In the genomic region with DNA sequence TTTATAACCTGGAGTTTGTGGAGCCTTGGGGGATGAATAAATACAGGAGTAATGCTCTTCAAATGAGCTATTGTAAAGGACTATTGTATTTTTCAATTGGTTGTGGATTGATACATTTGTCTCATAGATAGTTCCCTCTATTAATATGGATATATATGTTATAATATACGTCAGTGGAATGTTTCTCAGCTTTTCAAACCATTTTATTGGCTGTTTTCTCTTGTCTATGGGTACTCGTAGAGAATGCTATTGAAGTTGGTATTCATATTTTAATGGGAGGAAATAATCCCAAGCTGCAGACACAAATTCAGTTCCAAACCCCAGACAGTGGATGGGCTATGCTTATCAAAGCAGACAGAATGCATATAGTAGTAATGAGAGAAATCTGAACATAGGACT, we compare ENCODE assay signal across 16 cellular contexts.
DNase-seq lines count a peak whose midpoint lies in the region; TF ChIP-seq lines count a peak whose summit lies in the region.
"Had no signal": no experiment of that assay in that cellular context is flagged by ENCODE, and none has a peak within 500 bp of the region (broad histone marks: within the 10 kb centered on the region; RNA-seq: fewer than 3 reads in every experiment).

No MANE protein-coding gene starts in this region.

- no peak overlapping the region for H3K4me3 Mint-ChIP-seq in osteocyte (ENCODE audit: unreplicated experiment)
- H3K4me3 Mint-ChIP-seq: CD4-positive, alpha-beta T cell had no signal

- intact Hi-C loops in testis (cut with DNase I; ENCODE audit: low total_unique reads) = no loop called here

- no peak overlapping the region for H3K4me3 ChIP-seq in HAP-1
- no peak overlapping the region for H3K4me3 ChIP-seq in testis

- 89 to 90% methylated on average over 2 of the region's 2 CpGs for WGBS in testis, 2 donors

- H3K36me3 ChIP-seq in HAP-1 (replicated peaks) (no peaks in the 10 kb centered on the region), testis (ENCODE audit: low read depth, missing control alignments) (no peaks in the 10 kb centered on the region)
- H3K36me3 ChIP-seq: BE2C had no signal

- peak; percentile 41 to 95 for DNase-seq in HAP-1 (ENCODE audit: low spot score in 2 of 2)
- DNase-seq in osteocyte (ENCODE audit: extremely low spot score, unreplicated experiment) = no peak
- no peak for DNase-seq in testis
- DNase-seq in pons (ENCODE audit: low spot score) = no peak
- no peak for DNase-seq in NCI-H2196 treated with DMSO at 0.1 percent for 48 hours (lab: John Stamatoyannopoulos, UW; ENCODE audit: unreplicated experiment)
- DNase-seq: 8988T; ACHN; BE2C; Caco-2; CD4-positive, alpha-beta T cell; GOT3; H7 had no signal

- peak overlapping the region; percentile 78 for H3K27ac Mint-ChIP-seq in osteocyte (ENCODE audit: unreplicated experiment)
- H3K27ac Mint-ChIP-seq: CD4-positive, alpha-beta T cell had no signal

- H3K27ac ChIP-seq in 22Rv1 (peak overlapping the region; percentile 31; the same call in 1 of the 2 replicates), VCaP (peak overlapping the region; percentile 77), testis (no peak overlapping the region)
- H3K27ac ChIP-seq: C4-2B, HL-60 had no signal

- in situ Hi-C loops in HAP-1 (cut with MboI; ENCODE audit: low sequenced_read_pairs) = no loop called here

- H3K4me1 ChIP-seq in HAP-1 (peaks cover 21% of the 10 kb centered on the region), testis (no peaks in the 10 kb centered on the region)
- H3K4me1 ChIP-seq: BE2C had no signal

- H3K27me3 Mint-ChIP-seq in osteocyte (ENCODE audit: unreplicated experiment) = no peaks in the 10 kb centered on the region

- peaks cover 3% of the 10 kb centered on the region for H3K36me3 Mint-ChIP-seq in osteocyte (ENCODE audit: unreplicated experiment)

- no peak for TF ChIP-seq CTCF in 22Rv1 (IDR thresholded peaks at IDR 0.05)
- no peak for TF ChIP-seq CTCF in VCaP (conservative IDR thresholded peaks at IDR 0.05)
- no peak for TF ChIP-seq CTCF in osteocyte (IDR thresholded peaks at IDR 0.05)
- TF ChIP-seq CTCF in testis (IDR thresholded peaks at IDR 0.05) = no peak

- H3K4me1 Mint-ChIP-seq in osteocyte (ENCODE audit: unreplicated experiment) = peaks cover 43% of the 10 kb centered on the region

- no peak for TF ChIP-seq POLR2A in testis (IDR thresholded peaks at IDR 0.05)

- H3K27me3 ChIP-seq in HAP-1 (ENCODE audit: low read depth) = no peaks in the 10 kb centered on the region
- no peaks in the 10 kb centered on the region for H3K27me3 ChIP-seq in testis
- H3K27me3 ChIP-seq: BE2C had no signal

- H3K9me3 ChIP-seq in HAP-1 (no peaks in the 10 kb centered on the region), testis (no peaks in the 10 kb centered on the region)
- H3K9me3 ChIP-seq: BE2C, Caco-2 had no signal

- peaks cover under 1% of the 10 kb centered on the region for H3K9me3 Mint-ChIP-seq in osteocyte (ENCODE audit: unreplicated experiment)
- H3K9me3 Mint-ChIP-seq: CD4-positive, alpha-beta T cell had no signal

Comparison
In these comparisons a context has a peak if more than half of its experiments do, and no peak if none do; other contexts are left out.
1. H3K27ac ChIP-seq: peak in 22Rv1 (single experiment) and VCaP (single experiment); none in testis (0 of 2).
2. DNase-seq: peak in HAP-1 (2 of 2); none in osteocyte (single experiment), testis (single experiment), pons (single experiment) and NCI-H2196 treated with DMSO at 0.1 percent for 48 hours (single experiment).